In the genomic region with DNA sequence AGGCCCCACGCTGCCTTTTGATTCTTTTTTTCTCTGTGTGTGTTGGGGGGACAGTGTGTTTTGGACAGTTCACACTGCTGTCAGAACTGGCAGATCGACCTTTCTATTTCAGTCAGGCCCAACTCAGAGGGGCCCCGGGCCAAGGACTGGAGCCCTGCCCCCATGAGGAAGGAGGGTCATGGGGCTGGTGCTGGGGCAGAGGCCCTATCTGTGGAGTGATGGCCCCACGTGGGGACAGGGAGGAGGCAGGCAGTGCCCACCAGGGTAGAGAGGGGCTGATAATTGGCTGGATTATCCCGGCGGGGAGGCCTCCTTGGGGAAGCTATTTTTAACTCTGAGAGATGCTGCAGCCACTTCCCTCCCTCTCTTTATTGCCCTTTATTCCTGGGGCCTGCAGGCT, we compare ENCODE assay signal across 17 cellular contexts. TPM values are rescaled to one million over a fixed set of nuclear protein-coding genes. Genes with fewer than 3 reads are reported as not detected.
DNase-seq lines count a peak whose midpoint lies in the region.
"Had no signal": no experiment of that assay in that cellular context is flagged by ENCODE, and none has a peak within 500 bp of the region (broad histone marks: within the 10 kb centered on the region; RNA-seq: fewer than 3 reads in every experiment).

No MANE protein-coding gene starts in this region.

- peak; percentile 82 for DNase-seq in Karpas-422
- no peak for DNase-seq in adipocyte (ENCODE audit: low read depth)
- no peak for DNase-seq in SKM-1 treated with dmso at 0.1 percent for 144 hours (lab: John Stamatoyannopoulos, UW; ENCODE audit: unreplicated experiment)
- no peak for DNase-seq in SHP77 (lab: John Stamatoyannopoulos, UW)
- DNase-seq in AG20443 (ENCODE audit: low spot score) = no peak
- DNase-seq in cerebellar nuclear complex (lab: John Stamatoyannopoulos, UW) = no peak
- DNase-seq: activated CD4-positive, alpha-beta T cell treated with anti-CD3 and anti-CD28 coated beads for 36 hours; activated T-cell treated with anti-CD3 and anti-CD28 coated beads, Interleukin-2, amount 50 U/mL, for 4 hours; CD4-positive, alpha-beta T cell; dermis blood vessel endothelial cell; H9; NCI-H2081 treated with DMSO at 0.1 percent for 48 hours; sigmoid colon; stomach; T-helper 1 cell had no signal

- peak overlapping the region; percentile 82 for H3K9ac ChIP-seq in Karpas-422 (ENCODE audit: low read length)
- H3K9ac ChIP-seq in adipocyte (ENCODE audit: low read length) = peak overlapping the region; percentile 14
- H3K9ac ChIP-seq in skeletal muscle tissue (ENCODE audit: low read depth in 1 of 3, low read length in 3 of 3) = peak overlapping the region; percentile 46 to 82 (median 77)

- H3K4me2 ChIP-seq in Karpas-422 (ENCODE audit: low read depth, low read length, poor library complexity, severe bottlenecking) = peak overlapping the region; percentile 83

- H3K9me3 ChIP-seq in Karpas-422 (ENCODE audit: low read length) = no peaks in the 10 kb centered on the region
- no peaks in the 10 kb centered on the region for H3K9me3 ChIP-seq in adipocyte (ENCODE audit: control insufficient read depth, low read length)
- no peaks in the 10 kb centered on the region for H3K9me3 ChIP-seq in iPS-18c (ENCODE audit: control insufficient read depth, insufficient read depth, low read length)
- H3K9me3 ChIP-seq in skeletal muscle tissue (ENCODE audit: control insufficient read depth in 3 of 3, low read length in 3 of 3) = no peaks in the 10 kb centered on the region
- H3K9me3 ChIP-seq: sigmoid colon, stomach had no signal

- H3K4me1 ChIP-seq in Karpas-422 (ENCODE audit: low read length) = peaks cover 79% of the 10 kb centered on the region
- H3K4me1 ChIP-seq in adipocyte (ENCODE audit: control insufficient read depth, insufficient read depth, low read length) = peaks cover 21% of the 10 kb centered on the region
- H3K4me1 ChIP-seq in skeletal muscle tissue (ENCODE audit: control insufficient read depth in 3 of 3, insufficient read depth in 3 of 3, low read length in 3 of 3) = peaks cover 26 to 41% (median 32%) of the 10 kb centered on the region in 3 donors

- no peaks in the 10 kb centered on the region for H3K36me3 ChIP-seq in Karpas-422 (ENCODE audit: insufficient read depth, low read length)
- no peaks in the 10 kb centered on the region for H3K36me3 ChIP-seq in adipocyte (ENCODE audit: control insufficient read depth, insufficient read depth, low read length, severe bottlenecking)
- no peaks in the 10 kb centered on the region for H3K36me3 ChIP-seq in skeletal muscle tissue (ENCODE audit: control insufficient read depth in 3 of 3, insufficient read depth in 3 of 3, low read length in 3 of 3)
- H3K36me3 ChIP-seq: sigmoid colon, stomach had no signal

- no peaks in the 10 kb centered on the region for H3K79me2 ChIP-seq in Karpas-422 (ENCODE audit: low read length)

- no peaks in the 10 kb centered on the region for H3K9me2 ChIP-seq in Karpas-422 (replicated peaks; ENCODE audit: insufficient read depth, low read length)

- H3K27ac ChIP-seq in Karpas-422 (ENCODE audit: low read length) = peak overlapping the region; percentile 98
- H3K27ac ChIP-seq in skeletal muscle tissue (ENCODE audit: low read depth, low read length) = peak overlapping the region; percentile 88
- H3K27ac ChIP-seq: stomach had no signal

- H3K4me3 ChIP-seq in Karpas-422 (ENCODE audit: low read length) = peak overlapping the region; percentile 31; the same call in 1 of the 2 replicates
- no peak overlapping the region for H3K4me3 ChIP-seq in adipocyte (ENCODE audit: low read length)
- peak overlapping the region; percentile 20; the same call in 1 of the 2 replicates for H3K4me3 ChIP-seq in iPS-18c (ENCODE audit: insufficient read depth, low read depth, low read length)
- H3K4me3 ChIP-seq in skeletal muscle tissue (ENCODE audit: low read length in 3 of 3) = peak overlapping the region in 1 of 3 donors; percentile 19
- H3K4me3 ChIP-seq: sigmoid colon, stomach had no signal

- H3K27me3 ChIP-seq in Karpas-422 (ENCODE audit: low read length) = no peaks in the 10 kb centered on the region
- peaks cover 19% of the 10 kb centered on the region for H3K27me3 ChIP-seq in adipocyte (replicated peaks; ENCODE audit: control insufficient read depth, insufficient read depth, low read length)
- H3K27me3 ChIP-seq in skeletal muscle tissue (ENCODE audit: control insufficient read depth in 3 of 3, insufficient read depth in 3 of 3, low read length in 3 of 3) = no peaks in the 10 kb centered on the region

- H2AFZ ChIP-seq in Karpas-422 (ENCODE audit: low read length) = peak overlapping the region; percentile 52

- H4K20me1 ChIP-seq in Karpas-422 (ENCODE audit: insufficient read depth, low read depth, low read length) = no peaks in the 10 kb centered on the region

RNA-seq across cellular contexts. Expression of a gene that starts 5.7 kb away (rescaled TPM):
- 0.22 and 1.1 TPM in 2 replicates for total RNA-seq in Karpas-422 (2014; rRNA removed; shearing (Covaris generic); ENCODE audit: low replicate concordance)
- total RNA-seq in skeletal muscle tissue = 14.6 TPM
- total RNA-seq: activated CD4-positive, alpha-beta T cell treated with anti-CD3 and anti-CD28 coated beads for 36 hours had no signal

Comparison
In these comparisons a context has a peak if more than half of its experiments do, and no peak if none do; other contexts are left out.
1. H3K9ac ChIP-seq: peak in every context shown above with its lines; median percentile 82 in Karpas-422; 77 in skeletal muscle tissue; 14 in adipocyte.